Comparison of ENCODE assay signal across 8 cellular contexts in genomic region chr5:72166070-72166979, GRCh38. TPM values are rescaled to one million over a fixed set of nuclear protein-coding genes. Genes with fewer than 3 reads are reported as not detected.
A peak's percentile ranks its signal among the peaks of the same experiment; 100 is the strongest.
DNase-seq lines count a peak whose midpoint lies in the region; ATAC-seq lines count a peak whose summit lies in the region.

No MANE protein-coding gene starts in this region.

- DNase-seq in CMK (ENCODE audit: low read depth): peak; percentile 45
- DNase-seq in NCI-H2227 treated with DMSO at 0.1 percent for 48 hours (lab: John Stamatoyannopoulos, UW): peak; percentile 82
- peak; percentile 87 for DNase-seq in dermis blood vessel endothelial cell
- DNase-seq in medulla oblongata (ENCODE audit: extremely low spot score): peak; percentile 77
- DNase-seq in NK-92 treated with Interleukin-12 subunit alpha and Interleukin-12 subunit beta, amount 100 ng/mL, for 24 hours (lab: John Stamatoyannopoulos, UW): no peak
- no peak for DNase-seq in NOMO-1 treated with DMSO at 0.1 percent for 48 hours (lab: John Stamatoyannopoulos, UW; ENCODE audit: unreplicated experiment)
- no peak for DNase-seq in stimulated activated effector memory CD8-positive, alpha-beta T cell treated with anti-CD3 and anti-CD28 coated beads, Interleukin-12 subunit alpha, Interleukin-12 subunit beta, amount 100 ng/mL, for 72 hours (ENCODE audit: low spot score in 2 of 2)
- DNase-seq in activated T-helper 1 cell treated with anti-CD3 and anti-CD28 coated beads, Interleukin-12 subunit alpha, Interleukin-12 subunit beta, Interleukin-2, Interleukin-4 antibody, amounts not matched to agents 30 ng/mL and 10 ng/mL and 1 ng/mL, durations not matched to agents 14 hours and 24 hours and 36 hours (ENCODE audit: low spot score): no peak

- no peaks in the 10 kb centered on the region for H3K9me3 Mint-ChIP-seq in stimulated activated effector memory CD8-positive, alpha-beta T cell treated with anti-CD3 and anti-CD28 coated beads, Interleukin-12 subunit alpha, Interleukin-12 subunit beta, amount 100 ng/mL, for 72 hours
- no peaks in the 10 kb centered on the region for H3K9me3 Mint-ChIP-seq in activated T-helper 1 cell treated with anti-CD3 and anti-CD28 coated beads, Interleukin-12 subunit alpha, Interleukin-12 subunit beta, Interleukin-2, Interleukin-4 antibody, amounts not matched to agents 30 ng/mL and 10 ng/mL and 1 ng/mL, durations not matched to agents 14 hours and 24 hours and 36 hours

- H3K4me1 Mint-ChIP-seq in stimulated activated effector memory CD8-positive, alpha-beta T cell treated with anti-CD3 and anti-CD28 coated beads, Interleukin-12 subunit alpha, Interleukin-12 subunit beta, amount 100 ng/mL, for 72 hours: no peaks in the 10 kb centered on the region
- H3K4me1 Mint-ChIP-seq in activated T-helper 1 cell treated with anti-CD3 and anti-CD28 coated beads, Interleukin-12 subunit alpha, Interleukin-12 subunit beta, Interleukin-2, Interleukin-4 antibody, amounts not matched to agents 30 ng/mL and 10 ng/mL and 1 ng/mL, durations not matched to agents 14 hours and 24 hours and 36 hours (ENCODE audit: low read depth): no peaks in the 10 kb centered on the region

- no peak overlapping the region for H3K4me3 Mint-ChIP-seq in stimulated activated effector memory CD8-positive, alpha-beta T cell treated with anti-CD3 and anti-CD28 coated beads, Interleukin-12 subunit alpha, Interleukin-12 subunit beta, amount 100 ng/mL, for 72 hours
- no peak overlapping the region for H3K4me3 Mint-ChIP-seq in activated T-helper 1 cell treated with anti-CD3 and anti-CD28 coated beads, Interleukin-12 subunit alpha, Interleukin-12 subunit beta, Interleukin-2, Interleukin-4 antibody, amounts not matched to agents 30 ng/mL and 10 ng/mL and 1 ng/mL, durations not matched to agents 14 hours and 24 hours and 36 hours

- no peak for ATAC-seq in stimulated activated effector memory CD8-positive, alpha-beta T cell treated with anti-CD3 and anti-CD28 coated beads, Interleukin-12 subunit alpha, Interleukin-12 subunit beta, amount 100 ng/mL, for 72 hours

- H3K27me3 Mint-ChIP-seq in activated T-helper 1 cell treated with anti-CD3 and anti-CD28 coated beads, Interleukin-12 subunit alpha, Interleukin-12 subunit beta, Interleukin-2, Interleukin-4 antibody, amounts not matched to agents 30 ng/mL and 10 ng/mL and 1 ng/mL, durations not matched to agents 14 hours and 24 hours and 36 hours (ENCODE audit: insufficient read depth): peaks cover 35% of the 10 kb centered on the region

- no peaks in the 10 kb centered on the region for H3K36me3 Mint-ChIP-seq in stimulated activated effector memory CD8-positive, alpha-beta T cell treated with anti-CD3 and anti-CD28 coated beads, Interleukin-12 subunit alpha, Interleukin-12 subunit beta, amount 100 ng/mL, for 72 hours
- H3K36me3 Mint-ChIP-seq in activated T-helper 1 cell treated with anti-CD3 and anti-CD28 coated beads, Interleukin-12 subunit alpha, Interleukin-12 subunit beta, Interleukin-2, Interleukin-4 antibody, amounts not matched to agents 30 ng/mL and 10 ng/mL and 1 ng/mL, durations not matched to agents 14 hours and 24 hours and 36 hours (ENCODE audit: low read depth): no peaks in the 10 kb centered on the region

- no peak overlapping the region for H3K27ac Mint-ChIP-seq in stimulated activated effector memory CD8-positive, alpha-beta T cell treated with anti-CD3 and anti-CD28 coated beads, Interleukin-12 subunit alpha, Interleukin-12 subunit beta, amount 100 ng/mL, for 72 hours
- H3K27ac Mint-ChIP-seq in activated T-helper 1 cell treated with anti-CD3 and anti-CD28 coated beads, Interleukin-12 subunit alpha, Interleukin-12 subunit beta, Interleukin-2, Interleukin-4 antibody, amounts not matched to agents 30 ng/mL and 10 ng/mL and 1 ng/mL, durations not matched to agents 14 hours and 24 hours and 36 hours: no peak overlapping the region

- intact Hi-C loops in activated T-helper 1 cell treated with anti-CD3 and anti-CD28 coated beads, Interleukin-12 subunit alpha, Interleukin-12 subunit beta, Interleukin-2, Interleukin-4 antibody, amounts not matched to agents 30 ng/mL and 10 ng/mL and 1 ng/mL, durations not matched to agents 14 hours and 24 hours and 36 hours (cut with micrococcal nuclease): no loop called here

RNA-seq across cellular contexts. Expression of gene MAP1B, which starts 59.0 kb away (rescaled TPM):
- 134 and 182 TPM in 2 replicates for total RNA-seq in dermis blood vessel endothelial cell
- total RNA-seq in activated T-helper 1 cell treated with anti-CD3 and anti-CD28 coated beads, Interleukin-12 subunit alpha, Interleukin-12 subunit beta, Interleukin-2, Interleukin-4 antibody, amounts not matched to agents 30 ng/mL and 10 ng/mL and 1 ng/mL, durations not matched to agents 14 hours and 24 hours and 36 hours: not detected in 2 replicates

Comparison
In these comparisons a context has a peak if more than half of its experiments do, and no peak if none do; other contexts are left out.
1. DNase-seq: peak in CMK (single experiment), NCI-H2227 treated with DMSO at 0.1 percent for 48 hours (single experiment), dermis blood vessel endothelial cell (single experiment) and medulla oblongata (single experiment); none in NK-92 treated with Interleukin-12 subunit alpha and Interleukin-12 subunit beta, amount 100 ng/mL, for 24 hours (single experiment), NOMO-1 treated with DMSO at 0.1 percent for 48 hours (single experiment), stimulated activated effector memory CD8-positive, alpha-beta T cell treated with anti-CD3 and anti-CD28 coated beads, Interleukin-12 subunit alpha, Interleukin-12 subunit beta, amount 100 ng/mL, for 72 hours (0 of 2) and activated T-helper 1 cell treated with anti-CD3 and anti-CD28 coated beads, Interleukin-12 subunit alpha, Interleukin-12 subunit beta, Interleukin-2, Interleukin-4 antibody, amounts not matched to agents 30 ng/mL and 10 ng/mL and 1 ng/mL, durations not matched to agents 14 hours and 24 hours and 36 hours (single experiment).
2. RNA of gene MAP1B, which starts 59.0 kb away (total RNA-seq): 134 to 182 TPM in dermis blood vessel endothelial cell; not detected in activated T-helper 1 cell treated with anti-CD3 and anti-CD28 coated beads, Interleukin-12 subunit alpha, Interleukin-12 subunit beta, Interleukin-2, Interleukin-4 antibody, amounts not matched to agents 30 ng/mL and 10 ng/mL and 1 ng/mL, durations not matched to agents 14 hours and 24 hours and 36 hours; every median in the first group is over 100 times any median in the second.